ENCODE assay signal across 1 cellular context in the genomic region with DNA sequence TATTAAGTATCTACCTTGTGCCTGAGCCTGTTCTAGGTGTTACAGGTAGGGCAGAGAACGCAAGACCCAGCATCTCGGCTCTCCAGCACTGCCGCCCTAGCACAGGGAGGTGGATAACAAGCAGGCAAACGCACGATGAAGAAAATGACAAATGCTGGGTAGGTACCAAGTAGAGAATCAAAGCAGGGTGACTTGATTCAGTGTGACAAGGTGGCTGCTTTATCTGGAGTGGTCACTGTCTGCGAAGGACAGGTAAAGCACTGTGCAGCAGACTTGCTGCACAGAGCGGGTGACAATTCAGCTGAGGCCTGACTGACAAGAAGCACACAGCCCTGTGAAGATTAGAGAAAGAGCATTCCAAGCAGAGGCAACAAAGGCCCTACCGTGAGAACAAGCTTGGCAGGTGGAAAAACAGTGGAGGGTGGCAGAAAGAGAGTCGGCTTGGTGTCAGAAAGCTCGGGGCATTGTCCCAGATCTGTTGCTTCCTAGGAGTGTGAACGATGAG.
TF ChIP-seq lines count a peak whose summit lies in the region.

No MANE protein-coding gene starts in this region.

TF ChIP-seq in endothelial cell of umbilical vein, 7 proteins besides CTCF, POLR2A, EP300 and RAD21 (continued from another document):
- TF ChIP-seq FOS (IDR thresholded peaks at IDR 0.05; ENCODE audit: borderline replicate concordance, insufficient read depth, low read length) = no peak
- TF ChIP-seq EZH2 (IDR thresholded peaks at IDR 0.05; ENCODE audit: borderline replicate concordance, low read depth, low read length, severe bottlenecking) = no peak
- no peak for TF ChIP-seq JUN (IDR thresholded peaks at IDR 0.05; ENCODE audit: borderline replicate concordance, insufficient read depth, insufficient read length, low read depth)
- TF ChIP-seq POLR2AphosphoS5 (IDR thresholded peaks at IDR 0.05; ENCODE audit: insufficient read depth, low read depth, low read length) = no peak
- TF ChIP-seq, protein P1, sequence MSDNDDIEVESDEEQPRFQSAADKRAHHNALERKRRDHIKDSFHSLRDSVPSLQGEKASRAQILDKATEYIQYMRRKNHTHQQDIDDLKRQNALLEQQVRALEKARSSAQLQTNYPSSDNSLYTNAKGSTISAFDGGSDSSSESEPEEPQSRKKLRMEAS (IDR thresholded peaks at IDR 0.05; ENCODE audit: insufficient read depth, insufficient read length) = no peak
